17 cellular contexts compared by ENCODE assay signal in the genomic region with DNA sequence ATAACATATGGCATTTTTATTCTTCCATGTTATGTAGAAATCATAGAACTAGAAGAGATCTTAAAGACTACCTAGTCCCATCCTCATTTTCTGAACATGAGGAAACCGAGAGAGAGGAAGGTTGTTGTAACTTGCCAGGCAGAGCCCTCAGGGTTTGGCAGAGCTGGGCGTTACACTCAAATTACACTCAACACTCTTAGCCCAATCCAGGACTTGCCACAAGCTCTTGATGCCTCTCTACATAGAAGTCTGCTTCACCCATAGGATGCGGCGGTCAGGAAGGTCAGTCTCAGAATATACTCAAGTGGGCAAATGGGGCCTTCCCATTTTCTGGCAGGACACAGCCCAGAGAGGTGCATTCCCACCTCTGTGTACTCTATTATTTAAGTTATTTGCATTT.
DNase-seq lines count a peak whose midpoint lies in the region; ATAC-seq, FAIRE-seq and TF ChIP-seq lines count a peak whose summit lies in the region.
"Had no signal": no experiment of that assay in that cellular context is flagged by ENCODE, and none has a peak within 500 bp of the region (broad histone marks: within the 10 kb centered on the region; RNA-seq: fewer than 3 reads in every experiment).

No MANE protein-coding gene starts in this region.

- H3K36me3 ChIP-seq in heart left ventricle (no peaks in the 10 kb centered on the region), rectal smooth muscle tissue (ENCODE audit: control insufficient read depth, insufficient read depth, low read length) (no peaks in the 10 kb centered on the region)
- H3K36me3 ChIP-seq: SJSA1, stomach had no signal

- H3K27me3 ChIP-seq in heart left ventricle (no peaks in the 10 kb centered on the region), rectal smooth muscle tissue (ENCODE audit: control insufficient read depth, insufficient read depth, low read length) (no peaks in the 10 kb centered on the region)
- H3K27me3 ChIP-seq: dorsolateral prefrontal cortex, SJSA1, stomach had no signal

- FAIRE-seq in D721Med (lab: Jason Lieb, UNC): no peak

- peak; percentile 21 to 51 (median 34) for ATAC-seq in heart left ventricle

- DNase-seq in AG10803 (ENCODE audit: low read depth) (peak; percentile 13), RWPE1 (ENCODE audit: low spot score) (no peak), heart left ventricle (no peak), D721Med (ENCODE audit: insufficient read length, low spot score) (no peak), NCI-H187 (lab: John Stamatoyannopoulos, UW) (no peak), SK-N-DZ (ENCODE audit: low spot score) (no peak)
- no peak for DNase-seq in activated CD4-positive, alpha-beta T cell treated with anti-CD3 and anti-CD28 coated beads for 4 hours
- DNase-seq: activated CD4-positive, alpha-beta T cell treated with anti-CD3 and anti-CD28 coated beads, Interleukin-2, amount 50 U/mL, for 1 hour; activated naive CD4-positive, alpha-beta T cell treated with Interleukin-2 at 50 U/mL for 16 hours; dorsolateral prefrontal cortex; NCI-H1417; stomach had no signal

- no peak overlapping the region for H3K9ac ChIP-seq in rectal smooth muscle tissue (ENCODE audit: low read length)
- H3K9ac ChIP-seq: KMS-11 had no signal

- H3K9me3 ChIP-seq in heart left ventricle: peaks cover 0 to 6% (median 0%) of the 10 kb centered on the region in 12 donors
- H3K9me3 ChIP-seq: SJSA1, stomach had no signal

- peaks cover 7 to 44% (median 29%) of the 10 kb centered on the region in 12 donors for H3K4me1 ChIP-seq in heart left ventricle
- H3K4me1 ChIP-seq in rectal smooth muscle tissue (ENCODE audit: control insufficient read depth, insufficient read depth, low read length): peaks cover 43% of the 10 kb centered on the region

- no peak for TF ChIP-seq POLR2A in heart left ventricle (IDR thresholded peaks at IDR 0.05)

- CTCF ChIA-PET in RWPE1 (lab: Yijun Ruan, JAX): interaction anchor here (0.7 kb wide), 1 partner anchor 279 kb away, joined by 4 read pairs; no protein-coding TSS in a partner anchor

- H3K27ac ChIP-seq in RWPE1 (peak overlapping the region; percentile 17; the same call in 1 of the 2 replicates), heart left ventricle (peak overlapping the region in 2 of 12 donors; percentile 14 to 89), rectal smooth muscle tissue (ENCODE audit: low read depth, low read length) (peak overlapping the region; percentile 90)
- H3K27ac ChIP-seq: HL-60, KMS-11, SJSA1 had no signal

- WGBS in heart left ventricle, 4 donors: 60 to 71% (median 63%) methylated on average over 4 of the region's 4 CpGs

- intact Hi-C loops in heart left ventricle (cut with DNase I): no loop called here

- H3K4me3 ChIP-seq in AG10803 (ENCODE audit: low read length) (no peak overlapping the region), heart left ventricle (no peak overlapping the region), rectal smooth muscle tissue (ENCODE audit: low read length) (no peak overlapping the region)
- H3K4me3 ChIP-seq: GM23338, SJSA1, stomach had no signal

- TF ChIP-seq CTCF in AG10803 (conservative IDR thresholded peaks at IDR 0.05; ENCODE audit: low read length) (no peak), RWPE1 (conservative IDR thresholded peaks at IDR 0.05; ENCODE audit: low read depth) (no peak), heart left ventricle (IDR thresholded peaks at IDR 0.05) (no peak), D721Med (IDR thresholded peaks at IDR 0.05; ENCODE audit: insufficient read depth, missing control alignments) (no peak)

- POLR2A ChIA-PET in RWPE1 (lab: Yijun Ruan, JAX; ENCODE audit: low non-redundant PET): no interaction called here
